Comparison of ENCODE assay signal across 20 cellular contexts in genomic region chr4:174657472-174657871, GRCh38.
"Had no signal": no experiment of that assay in that cellular context is flagged by ENCODE, and none has a peak within 500 bp of the region (broad histone marks: within the 10 kb centered on the region; RNA-seq: fewer than 3 reads in every experiment).

No MANE protein-coding gene starts in this region.

- H3K36me3 Mint-ChIP-seq: activated naive CD8-positive, alpha-beta T cell treated with anti-CD3 and anti-CD28 coated beads, Interleukin-2, amount 10 ng/mL, durations not matched to agents 7 days and 5 days had no signal

- H3K27ac Mint-ChIP-seq: activated CD4-positive, alpha-beta T cell treated with anti-CD3 and anti-CD28 coated beads, Interleukin-2, amount 10 ng/mL, durations not matched to agents 24 days and 14 days; activated CD8-positive, alpha-beta T cell treated with anti-CD3 and anti-CD28 coated beads for 36 hours; activated naive CD8-positive, alpha-beta T cell treated with anti-CD3 and anti-CD28 coated beads, Interleukin-2, amount 10 ng/mL, durations not matched to agents 7 days and 5 days; activated T-cell treated with anti-CD3 and anti-CD28 coated beads, Interleukin-2, amount 50 U/mL, for 72 hours; activated T-helper 17 cell treated with anti-CD3 and anti-CD28 coated beads, Interleukin-2, amount 50 U/mL, for 72 hours; T-helper 1 cell treated with Interleukin-12 subunit alpha and Interleukin-12 subunit beta and Interleukin-4 antibody, amounts not matched to agents 30 μg/mL and 1 μg/mL, for 36 hours; T-helper 2 cell treated with Interferon-gamma antibody and Interleukin-4, amounts not matched to agents 5 μg/mL and 100 μg/mL, for 36 hours had no signal

- H3K4me1 Mint-ChIP-seq: activated CD4-positive, alpha-beta T cell treated with anti-CD3 and anti-CD28 coated beads, Interleukin-2, amount 10 ng/mL, durations not matched to agents 24 days and 14 days; activated naive CD8-positive, alpha-beta T cell treated with anti-CD3 and anti-CD28 coated beads, Interleukin-2, amount 10 ng/mL, durations not matched to agents 7 days and 5 days; activated T-helper 17 cell treated with anti-CD3 and anti-CD28 coated beads, Interleukin-2, amount 50 U/mL, for 72 hours had no signal

- ATAC-seq: activated CD8-positive, alpha-beta T cell treated with anti-CD3 and anti-CD28 coated beads for 36 hours; activated T-cell treated with anti-CD3 and anti-CD28 coated beads, Interleukin-2, amount 50 U/mL, for 72 hours; activated T-helper 17 cell treated with anti-CD3 and anti-CD28 coated beads, Interleukin-2, amount 50 U/mL, for 72 hours; body of pancreas had no signal

- H3K9me3 Mint-ChIP-seq: activated CD4-positive, alpha-beta T cell treated with anti-CD3 and anti-CD28 coated beads, Interleukin-2, amount 10 ng/mL, durations not matched to agents 24 days and 14 days; activated CD8-positive, alpha-beta T cell treated with anti-CD3 and anti-CD28 coated beads for 36 hours; activated naive CD8-positive, alpha-beta T cell treated with anti-CD3 and anti-CD28 coated beads, Interleukin-2, amount 10 ng/mL, durations not matched to agents 7 days and 5 days; activated T-helper 17 cell treated with anti-CD3 and anti-CD28 coated beads, Interleukin-2, amount 50 U/mL, for 72 hours; T-helper 1 cell treated with Interleukin-12 subunit alpha and Interleukin-12 subunit beta and Interleukin-4 antibody, amounts not matched to agents 30 μg/mL and 1 μg/mL, for 36 hours; T-helper 2 cell treated with Interferon-gamma antibody and Interleukin-4, amounts not matched to agents 5 μg/mL and 100 μg/mL, for 36 hours had no signal

- DNase-seq: activated CD4-positive, alpha-beta T cell treated with anti-CD3 and anti-CD28 coated beads, Interleukin-2, amount 10 ng/mL, durations not matched to agents 24 days and 14 days; activated CD4-positive, alpha-beta T cell treated with anti-CD3 and anti-CD28 coated beads, Interleukin-2, amount 50 U/mL, for 4 hours; activated CD8-positive, alpha-beta T cell treated with anti-CD3 and anti-CD28 coated beads for 36 hours; activated effector memory CD4-positive, alpha-beta T cell treated with anti-CD3 and anti-CD28 coated beads, Interleukin-2, amount 50 U/mL, for 16 hours; activated naive CD4-positive, alpha-beta T cell; activated naive CD4-positive, alpha-beta T cell treated with anti-CD3 and anti-CD28 coated beads, Interleukin-2, amount 50 U/mL, for 16 hours; activated naive CD8-positive, alpha-beta T cell treated with anti-CD3 and anti-CD28 coated beads, Interleukin-2, amount 10 ng/mL, durations not matched to agents 7 days and 5 days; activated T-cell treated with anti-CD3 and anti-CD28 coated beads, Interleukin-2, amount 50 U/mL, for 1 hour; activated T-cell treated with anti-CD3 and anti-CD28 coated beads, Interleukin-2, amount 50 U/mL, for 72 hours; body of pancreas; NCI-H1092 treated with DMSO at 0.1 percent for 48 hours; NCI-H1417 treated with DMSO at 0.1 percent for 48 hours; NCI-H1930; NCI-H2081 treated with DMSO at 0.1 percent for 48 hours; NCI-H345; NCI-H524 treated with DMSO at 0.1 percent for 48 hours; Right ventricle myocardium superior had no signal

- H3K27me3 Mint-ChIP-seq: activated CD4-positive, alpha-beta T cell treated with anti-CD3 and anti-CD28 coated beads, Interleukin-2, amount 10 ng/mL, durations not matched to agents 24 days and 14 days; activated CD8-positive, alpha-beta T cell treated with anti-CD3 and anti-CD28 coated beads for 36 hours had no signal

- H3K4me3 Mint-ChIP-seq: activated CD4-positive, alpha-beta T cell treated with anti-CD3 and anti-CD28 coated beads, Interleukin-2, amount 10 ng/mL, durations not matched to agents 24 days and 14 days; activated CD8-positive, alpha-beta T cell treated with anti-CD3 and anti-CD28 coated beads for 36 hours; activated naive CD8-positive, alpha-beta T cell treated with anti-CD3 and anti-CD28 coated beads, Interleukin-2, amount 10 ng/mL, durations not matched to agents 7 days and 5 days; activated T-cell treated with anti-CD3 and anti-CD28 coated beads, Interleukin-2, amount 50 U/mL, for 72 hours; activated T-helper 17 cell treated with anti-CD3 and anti-CD28 coated beads, Interleukin-2, amount 50 U/mL, for 72 hours; T-helper 1 cell treated with Interleukin-12 subunit alpha and Interleukin-12 subunit beta and Interleukin-4 antibody, amounts not matched to agents 30 μg/mL and 1 μg/mL, for 36 hours; T-helper 2 cell treated with Interferon-gamma antibody and Interleukin-4, amounts not matched to agents 5 μg/mL and 100 μg/mL, for 36 hours had no signal
